ENCODE assay signal across 8 cellular contexts in genomic region chr5:138492552-138493045, GRCh38. TPM values are rescaled to one million over a fixed set of nuclear protein-coding genes. Genes with fewer than 3 reads are reported as not detected.
A peak's percentile ranks its signal among the peaks of the same experiment; 100 is the strongest.
DNase-seq lines count a peak whose midpoint lies in the region; ATAC-seq and TF ChIP-seq lines count a peak whose summit lies in the region.

No MANE protein-coding gene starts in this region.

- DNase-seq in AG04450 (ENCODE audit: low read depth, low spot score) (no peak), coronary artery (ENCODE audit: low spot score) (no peak), natural killer cell (no peak), NCI-H1694 treated with DMSO at 0.1 percent for 48 hours (lab: John Stamatoyannopoulos, UW) (no peak), NCI-H146 (lab: John Stamatoyannopoulos, UW) (no peak), erythroblast (lab: John Stamatoyannopoulos, UW) (no peak)

- peak overlapping the region; percentile 94 for H3K4me3 Mint-ChIP-seq in natural killer cell

- no peaks in the 10 kb centered on the region for H3K9me3 Mint-ChIP-seq in natural killer cell

- POLR2A ChIA-PET in AG04450 (lab: Yijun Ruan, JAX), result interaction anchor here (0.6 to 1.0 kb wide), 6 partner anchors 9 to 63 kb away, joined by 3 to 6 read pairs (median 4); no protein-coding TSS in a partner anchor

- no peaks in the 10 kb centered on the region for H3K36me3 Mint-ChIP-seq in natural killer cell

- no peak overlapping the region for H3K27ac ChIP-seq in AG04450 (ENCODE audit: low read depth, low read length)
- peak overlapping the region; percentile 45 for H3K27ac ChIP-seq in KOPT-K1 (ENCODE audit: low read depth, low read length, poor library complexity, severe bottlenecking)
- H3K27ac ChIP-seq in coronary artery, result peak overlapping the region; percentile 43 to 68

- TF ChIP-seq POLR2A in erythroblast (IDR thresholded peaks at IDR 0.05; ENCODE audit: low read length), result no peak

- peak overlapping the region; percentile 62 to 82 for H3K27ac Mint-ChIP-seq in natural killer cell

- ATAC-seq in natural killer cell (no peak), GM21717 (IDR thresholded peaks at IDR 0.05; ENCODE audit: unreplicated experiment) (no peak)

- intact Hi-C loops in natural killer cell (cut with micrococcal nuclease), result loop anchor here (1.0 to 10.0 kb wide), 2 partner anchors 27 to 52 kb away; partner anchors contain the start of genes EGR1 and ETF1

- no peaks in the 10 kb centered on the region for H3K9me3 ChIP-seq in AG04450 (ENCODE audit: control insufficient read depth, insufficient read depth, low read length)
- no peaks in the 10 kb centered on the region for H3K9me3 ChIP-seq in KOPT-K1 (ENCODE audit: insufficient read depth, low read length, poor library complexity, severe bottlenecking)

- no peaks in the 10 kb centered on the region for H3K27me3 ChIP-seq in AG04450 (ENCODE audit: control insufficient read depth, insufficient read depth, low read length)

- H3K4me1 Mint-ChIP-seq in natural killer cell, result peaks cover 5 to 10% of the 10 kb centered on the region in 2 donors

- CTCF ChIA-PET in AG04450 (lab: Charles Lee), result interaction anchor here (0.5 to 2.1 kb wide), 4 partner anchors 11 to 147 kb away, joined by 3 to 14 read pairs (median 7); partner anchors contain the start of gene EGR1

- TF ChIP-seq CTCF in AG04450 (IDR thresholded peaks at IDR 0.05; ENCODE audit: low read depth, low read length), result no peak
- no peak for TF ChIP-seq CTCF in coronary artery (IDR thresholded peaks at IDR 0.05)
- no peak for TF ChIP-seq CTCF in natural killer cell (IDR thresholded peaks at IDR 0.05)

- no peaks in the 10 kb centered on the region for H3K36me3 ChIP-seq in KOPT-K1 (ENCODE audit: insufficient read depth, low read length)

- peak overlapping the region; percentile 62 for H3K4me3 ChIP-seq in AG04450 (ENCODE audit: low read depth, low read length)
- H3K4me3 ChIP-seq in coronary artery, result peak overlapping the region; percentile 81

- H3K27me3 Mint-ChIP-seq in natural killer cell (ENCODE audit: low read depth in 2 of 2), result peaks cover 15 to 18% of the 10 kb centered on the region in 2 donors

RNA-seq across cellular contexts. Expression of gene EGR1, which starts 27.3 kb away (rescaled TPM):
- polyA plus RNA-seq in AG04450 (2011; rRNA removed), result 17.0 and 24.5 TPM in 2 replicates
- polyA minus RNA-seq in AG04450 (2011; rRNA and poly(A)+ RNA removed), result 32.1 and 36.9 TPM in 2 replicates
- 100 to 1,000 TPM in 1 of 3 donors, 10 to 100 TPM in 2; 52.1 to 137 (median 84.8) TPM for total RNA-seq in natural killer cell

RNA-seq across cellular contexts. Expression of gene ETF1, which starts 50.4 kb away (rescaled TPM):
- 85.3 and 107 TPM in 2 replicates for polyA plus RNA-seq in AG04450 (2011; rRNA removed)
- polyA minus RNA-seq in AG04450 (2011; rRNA and poly(A)+ RNA removed), result 55.5 and 80.5 TPM in 2 replicates
- total RNA-seq in natural killer cell, result 100 to 1,000 TPM; 135 to 189 (median 136) TPM

RNA-seq across cellular contexts. Expression of gene REEP2, which starts 53.7 kb away (rescaled TPM):
- 24.7 and 36.9 TPM in 2 replicates for polyA plus RNA-seq in AG04450 (2011; rRNA removed)
- polyA minus RNA-seq in AG04450 (2011; rRNA and poly(A)+ RNA removed), result 39.7 and 40.2 TPM in 2 replicates
- under 1 TPM; 0.28 to 0.79 (median 0.66) TPM for total RNA-seq in natural killer cell
